ENCODE assay signal across 8 cellular contexts in genomic region chr10:73743905-73744689, GRCh38. TPM values are rescaled to one million over a fixed set of nuclear protein-coding genes. Genes with fewer than 3 reads are reported as not detected.
DNase-seq lines count a peak whose midpoint lies in the region; ATAC-seq, FAIRE-seq and TF ChIP-seq lines count a peak whose summit lies in the region.

A gene with protein sequence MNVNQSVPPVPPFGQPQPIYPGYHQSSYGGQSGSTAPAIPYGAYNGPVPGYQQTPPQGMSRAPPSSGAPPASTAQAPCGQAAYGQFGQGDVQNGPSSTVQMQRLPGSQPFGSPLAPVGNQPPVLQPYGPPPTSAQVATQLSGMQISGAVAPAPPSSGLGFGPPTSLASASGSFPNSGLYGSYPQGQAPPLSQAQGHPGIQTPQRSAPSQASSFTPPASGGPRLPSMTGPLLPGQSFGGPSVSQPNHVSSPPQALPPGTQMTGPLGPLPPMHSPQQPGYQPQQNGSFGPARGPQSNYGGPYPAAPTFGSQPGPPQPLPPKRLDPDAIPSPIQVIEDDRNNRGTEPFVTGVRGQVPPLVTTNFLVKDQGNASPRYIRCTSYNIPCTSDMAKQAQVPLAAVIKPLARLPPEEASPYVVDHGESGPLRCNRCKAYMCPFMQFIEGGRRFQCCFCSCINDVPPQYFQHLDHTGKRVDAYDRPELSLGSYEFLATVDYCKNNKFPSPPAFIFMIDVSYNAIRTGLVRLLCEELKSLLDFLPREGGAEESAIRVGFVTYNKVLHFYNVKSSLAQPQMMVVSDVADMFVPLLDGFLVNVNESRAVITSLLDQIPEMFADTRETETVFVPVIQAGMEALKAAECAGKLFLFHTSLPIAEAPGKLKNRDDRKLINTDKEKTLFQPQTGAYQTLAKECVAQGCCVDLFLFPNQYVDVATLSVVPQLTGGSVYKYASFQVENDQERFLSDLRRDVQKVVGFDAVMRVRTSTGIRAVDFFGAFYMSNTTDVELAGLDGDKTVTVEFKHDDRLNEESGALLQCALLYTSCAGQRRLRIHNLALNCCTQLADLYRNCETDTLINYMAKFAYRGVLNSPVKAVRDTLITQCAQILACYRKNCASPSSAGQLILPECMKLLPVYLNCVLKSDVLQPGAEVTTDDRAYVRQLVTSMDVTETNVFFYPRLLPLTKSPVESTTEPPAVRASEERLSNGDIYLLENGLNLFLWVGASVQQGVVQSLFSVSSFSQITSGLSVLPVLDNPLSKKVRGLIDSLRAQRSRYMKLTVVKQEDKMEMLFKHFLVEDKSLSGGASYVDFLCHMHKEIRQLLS (plus strand): TSS chr10:73744372. CDS start chr10:73746833, 2,461 bp downstream.

- no peak for TF ChIP-seq CTCF in HepG2 (CRISPR knock-in tag; IDR thresholded peaks at IDR 0.05)

- in situ Hi-C loops in HepG2 (cut with HindIII; ENCODE audit: extremely low pct_ligation_motif_present, low pct_unique_long_range_greater_than_20kb): no loop called here

- peak within 1 kb of the TSS; percentile 96 for H3K9ac ChIP-seq in HepG2 (ENCODE audit: insufficient read depth, low read depth, low read length)

- DNase-seq in C1 segment of cervical spinal cord (lab: John Stamatoyannopoulos, UW): peak; percentile 51 to 96 (median 91)
- DNase-seq in NCI-H82 (lab: John Stamatoyannopoulos, UW): peak; percentile 96
- DNase-seq in activated CD4-positive, alpha-beta T cell treated with anti-CD3 and anti-CD28 coated beads, Interleukin-2, amount 50 U/mL, for 48 hours: peak; percentile 95 to 96
- DNase-seq in dermis microvascular lymphatic vessel endothelial cell (ENCODE audit: low read depth in 2 of 2): peak; percentile 91 to 97
- DNase-seq in HepG2 (ENCODE audit: low spot score): peak; percentile 95
- peak; percentile 94 for DNase-seq in stimulated activated CD4-positive, alpha-beta T cell treated with anti-CD3 and anti-CD28 coated beads, Interleukin-4, amount 100 ng/mL, for 1 hour

- H3K9me3 ChIP-seq in HepG2 (ENCODE audit: low read length): no peaks in the 10 kb centered on the region

- TF ChIP-seq RAD21 in HepG2 (CRISPR knock-in tag; IDR thresholded peaks at IDR 0.05): no peak; the same call in 1 of the 2 replicates

- H2AFZ ChIP-seq in HepG2 (ENCODE audit: low read length): peak within 1 kb of the TSS; percentile 72

- peak; percentile 83 for ATAC-seq in GM19395 (IDR thresholded peaks at IDR 0.05; ENCODE audit: unreplicated experiment)
- ATAC-seq in HG03565 (IDR thresholded peaks at IDR 0.05; ENCODE audit: unreplicated experiment): peak; percentile 87
- peak; percentile 92 for ATAC-seq in HepG2

- H3K4me1 ChIP-seq in HepG2 (ENCODE audit: insufficient read depth, low read length): peaks cover 41% of the 10 kb centered on the region

- H4K20me1 ChIP-seq in HepG2 (ENCODE audit: insufficient read depth, low read length): no peaks in the 10 kb centered on the region

- CTCF ChIA-PET in HepG2 (lab: Yijun Ruan, JAX; ENCODE audit: low intra/inter-chr PET ratio, low total read pairs): no interaction called here

- H3K27ac ChIP-seq in HepG2 (ENCODE audit: extremely low read length, insufficient read depth, low read length): peak within 1 kb of the TSS; percentile 92

- under 1% methylated on average over 32 of the region's 37 CpGs for WGBS in HepG2 (ENCODE audit: low lambda C conversion rate)

- peak; percentile 73 to 91 for TF ChIP-seq POLR2A in HepG2 (IDR thresholded peaks at IDR 0.05; ENCODE audit: insufficient read depth in 1 of 2, low read depth in 2 of 2, low read length in 2 of 2)

- peaks cover 3 to 18% of the 10 kb centered on the region in 2 experiments; a peak in 4 of 5 replicates for H3K36me3 ChIP-seq in HepG2 (replicated peaks in 1 of 2; ENCODE audit: control insufficient read depth in 1 of 2, insufficient read depth in 2 of 2, low read length in 2 of 2)

- 0 out of 4 replicates have a peak, but pooled peaks of 1 of the 2 experiments have one; percentile 33 for TF ChIP-seq EP300 in HepG2 (IDR thresholded peaks at IDR 0.05; ENCODE audit: low read depth in 2 of 2, low read length in 2 of 2)
- no peak for TF ChIP-seq EP300 in HepG2 (CRISPR knock-in tag; IDR thresholded peaks at IDR 0.05; ENCODE audit: borderline replicate concordance)

- peak within 1 kb of the TSS; percentile 72 for H3K4me2 ChIP-seq in HepG2 (ENCODE audit: low read depth, low read length)

- H3K79me2 ChIP-seq in HepG2 (ENCODE audit: insufficient read depth, low read length): peaks cover 43% of the 10 kb centered on the region

- intact Hi-C loops in HepG2 (cut with micrococcal nuclease; ENCODE audit: unreplicated experiment): no loop called here

- no peaks in the 10 kb centered on the region; a peak in 1 of 5 replicates for H3K27me3 ChIP-seq in HepG2 (ENCODE audit: control insufficient read depth in 1 of 2, insufficient read depth in 2 of 2, low read length in 2 of 2)

- POLR2A ChIA-PET in HepG2 (lab: Yijun Ruan, JAX): interaction anchor here (0.5 to 5.4 kb wide), 14 partner anchors 14 to 332 kb away, joined by 3 to 85 read pairs (median 3); partner anchors contain the start of genes CHCHD1, PPP3CB and ZSWIM8

- H3K4me3 ChIP-seq in HepG2 (replicated peaks in 1 of 3; ENCODE audit: insufficient read depth in 1 of 3, low read depth in 2 of 3, low read length in 3 of 3): peak within 1 kb of the TSS; percentile 79 to 99 (median 98)

- no TSS peak for BruUV-seq in HepG2 (replicated peaks; lab: Mats Ljungman, UMichigan)

- peak; percentile 66 for FAIRE-seq in HepG2 (lab: Jason Lieb, UNC)

TF ChIP-seq in HepG2, 621 proteins besides CTCF, POLR2A, EP300 and RAD21 (continues in another document):
- TF ChIP-seq, protein P1, sequence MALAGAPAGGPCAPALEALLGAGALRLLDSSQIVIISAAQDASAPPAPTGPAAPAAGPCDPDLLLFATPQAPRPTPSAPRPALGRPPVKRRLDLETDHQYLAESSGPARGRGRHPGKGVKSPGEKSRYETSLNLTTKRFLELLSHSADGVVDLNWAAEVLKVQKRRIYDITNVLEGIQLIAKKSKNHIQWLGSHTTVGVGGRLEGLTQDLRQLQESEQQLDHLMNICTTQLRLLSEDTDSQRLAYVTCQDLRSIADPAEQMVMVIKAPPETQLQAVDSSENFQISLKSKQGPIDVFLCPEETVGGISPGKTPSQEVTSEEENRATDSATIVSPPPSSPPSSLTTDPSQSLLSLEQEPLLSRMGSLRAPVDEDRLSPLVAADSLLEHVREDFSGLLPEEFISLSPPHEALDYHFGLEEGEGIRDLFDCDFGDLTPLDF (CRISPR knock-in tag; IDR thresholded peaks at IDR 0.05): no peak; the same call in 1 of the 2 replicates
- TF ChIP-seq ZNF839 (CRISPR knock-in tag; IDR thresholded peaks at IDR 0.05; ENCODE audit: borderline replicate concordance) (peak; percentile 100), SYNCRIP (IDR thresholded peaks at IDR 0.05; ENCODE audit: insufficient read depth, low read depth, low read length) (no peak), ZFP36L1 (CRISPR knock-in tag; IDR thresholded peaks at IDR 0.05) (no peak; the same call in 1 of the 2 replicates), HNRNPL (IDR thresholded peaks at IDR 0.05; ENCODE audit: low read depth, low read length) (no peak), ZNF674 (CRISPR knock-in tag; IDR thresholded peaks at IDR 0.05; ENCODE audit: low read depth) (no peak), SNAI1 (CRISPR knock-in tag; IDR thresholded peaks at IDR 0.05; ENCODE audit: borderline replicate concordance) (peak; percentile 95; the same call in 1 of the 2 replicates), ZFYVE20 (CRISPR knock-in tag; IDR thresholded peaks at IDR 0.05; ENCODE audit: borderline replicate concordance, low read depth) (no peak), NFIC (IDR thresholded peaks at IDR 0.05; ENCODE audit: low read length) (peak; percentile 59; the same call in 1 of the 2 replicates), ZNF496 (CRISPR knock-in tag; IDR thresholded peaks at IDR 0.05; ENCODE audit: insufficient replicate concordance) (no peak), LCORL (IDR thresholded peaks at IDR 0.05) (no peak), LCORL (CRISPR knock-in tag; IDR thresholded peaks at IDR 0.05) (no peak), ZNF225 (CRISPR knock-in tag; IDR thresholded peaks at IDR 0.05) (no peak), ZNF775 (CRISPR knock-in tag; IDR thresholded peaks at IDR 0.05; ENCODE audit: borderline replicate concordance) (no peak)
- TF ChIP-seq, protein P2, sequence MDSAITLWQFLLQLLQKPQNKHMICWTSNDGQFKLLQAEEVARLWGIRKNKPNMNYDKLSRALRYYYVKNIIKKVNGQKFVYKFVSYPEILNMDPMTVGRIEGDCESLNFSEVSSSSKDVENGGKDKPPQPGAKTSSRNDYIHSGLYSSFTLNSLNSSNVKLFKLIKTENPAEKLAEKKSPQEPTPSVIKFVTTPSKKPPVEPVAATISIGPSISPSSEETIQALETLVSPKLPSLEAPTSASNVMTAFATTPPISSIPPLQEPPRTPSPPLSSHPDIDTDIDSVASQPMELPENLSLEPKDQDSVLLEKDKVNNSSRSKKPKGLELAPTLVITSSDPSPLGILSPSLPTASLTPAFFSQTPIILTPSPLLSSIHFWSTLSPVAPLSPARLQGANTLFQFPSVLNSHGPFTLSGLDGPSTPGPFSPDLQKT (CRISPR knock-in tag; IDR thresholded peaks at IDR 0.05; ENCODE audit: borderline replicate concordance): no peak

RNA-seq across cellular contexts. Expression of the gene that starts here (rescaled TPM):
- total RNA-seq in dermis microvascular lymphatic vessel endothelial cell (48.4 and 58.4 TPM in 2 replicates), HepG2 (2016; rRNA removed; fragmentation: Illumina TruSeq; extraction: Trizol) (63.1 and 66.5 TPM in 2 replicates)
- 5.7 and 6.6 TPM in 2 replicates for total RNA-seq in HepG2 (2016; cell fraction: cytosol; rRNA removed; fragmentation: Illumina TruSeq; extraction: Trizol; ENCODE audit: low read depth)
- total RNA-seq in HepG2 (2016; cell fraction: insoluble cytoplasmic fraction; rRNA removed; fragmentation: Illumina TruSeq; extraction: Trizol): 57.3 and 62.0 TPM in 2 replicates
- total RNA-seq in HepG2 (2016; cell fraction: membrane; rRNA removed; fragmentation: Illumina TruSeq; extraction: Trizol): 19.5 and 20.7 TPM in 2 replicates
- total RNA-seq in HepG2 (2016; cell fraction: nucleus; rRNA removed; fragmentation: Illumina TruSeq; extraction: Trizol): 36.4 and 38.8 TPM in 2 replicates
- 66.4 and 74.3 TPM in 2 replicates for polyA plus RNA-seq in HepG2 (2011; rRNA removed)
- polyA plus RNA-seq in HepG2 (2011; cell fraction: cytosol; rRNA removed): 40.0 and 44.0 TPM in 2 replicates
- polyA plus RNA-seq in HepG2 (2011; cell fraction: nucleus; rRNA removed): 134 and 139 TPM in 2 replicates
- 42.2 and 45.9 TPM in 2 replicates for polyA plus RNA-seq in HepG2 (2012)
- 3.5 and 3.8 TPM in 2 replicates for polyA plus RNA-seq in HepG2 (2016; cell fraction: cytosol; fragmentation: Illumina TruSeq; extraction: Trizol; ENCODE audit: low read depth)
- 45.3 and 53.1 TPM in 2 replicates for polyA plus RNA-seq in HepG2 (2016; cell fraction: insoluble cytoplasmic fraction; fragmentation: Illumina TruSeq; extraction: Trizol; ENCODE audit: low read depth)
- 8.7 and 10.2 TPM in 2 replicates for polyA plus RNA-seq in HepG2 (2016; cell fraction: membrane; fragmentation: Illumina TruSeq; extraction: Trizol; ENCODE audit: low read depth)
- polyA plus RNA-seq in HepG2 (2016; cell fraction: nucleus; fragmentation: Illumina TruSeq; extraction: Trizol; ENCODE audit: insufficient read depth, low read depth): 60.4 and 69.2 TPM in 2 replicates
- 140 and 157 TPM in 2 replicates for polyA minus RNA-seq in HepG2 (2011; rRNA and poly(A)+ RNA removed; ENCODE audit: low replicate concordance)
- polyA minus RNA-seq in HepG2 (2011; cell fraction: cytosol; rRNA and poly(A)+ RNA removed): 50.5 and 52.3 TPM in 2 replicates
- 40.4 and 42.8 TPM in 2 replicates for polyA minus RNA-seq in HepG2 (2011; cell fraction: nucleus; rRNA and poly(A)+ RNA removed)

Comparison
In these comparisons a context has a peak if more than half of its experiments do, and no peak if none do; other contexts are left out.
1. Peak in every context shown above with its lines: DNase-seq, ATAC-seq, H3K4me3 ChIP-seq and H3K27ac ChIP-seq.